Comparison of ENCODE assay signal across 10 cellular contexts in the genomic region with DNA sequence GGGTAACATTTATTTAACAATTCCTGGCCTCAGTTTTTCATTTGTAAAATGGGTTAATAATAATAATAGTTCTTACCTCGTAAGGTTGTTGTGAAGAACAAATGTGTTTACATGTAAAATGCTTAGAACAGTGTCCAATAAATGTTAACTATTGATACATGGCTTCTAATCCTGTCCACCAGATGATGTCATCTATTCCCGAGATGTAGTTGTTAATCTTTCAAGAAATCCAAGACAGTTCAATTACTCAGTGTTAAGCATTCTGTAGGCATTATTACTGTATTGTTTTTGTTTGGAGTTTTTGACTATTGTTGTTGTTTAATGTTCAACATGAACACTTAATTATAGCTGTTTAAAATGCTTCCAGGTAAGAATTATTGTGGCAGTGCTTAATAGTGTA.
"Had no signal": no experiment of that assay in that cellular context is flagged by ENCODE, and none has a peak within 500 bp of the region (broad histone marks: within the 10 kb centered on the region; RNA-seq: fewer than 3 reads in every experiment).

No MANE protein-coding gene starts in this region.

- H3K4me3 ChIP-seq: GM23248, GM23338, HAP-1 had no signal

- H3K9ac ChIP-seq: GM23248 had no signal

- H3K4me2 ChIP-seq: GM23338 had no signal

- H2AFZ ChIP-seq: GM23248, GM23338 had no signal

- H3K9me3 Mint-ChIP-seq: HFFc6 had no signal

- FAIRE-seq: H1, H54 had no signal

- H3K4me3 Mint-ChIP-seq: GM23338, HFFc6 had no signal

- H3K27ac Mint-ChIP-seq: GM23338, HFFc6 had no signal

- ATAC-seq: GM23338, HCT116 had no signal

- DNase-seq: GM23248, GOT3, H7, HCEC 1CT, HFFc6 had no signal

- H3K9me3 ChIP-seq: HAP-1 had no signal

- H3K27ac ChIP-seq: GM23248 had no signal

- H3K4me1 ChIP-seq: HAP-1 had no signal

- H3K36me3 ChIP-seq: HAP-1 had no signal
